8 cellular contexts compared by ENCODE assay signal in the genomic region with DNA sequence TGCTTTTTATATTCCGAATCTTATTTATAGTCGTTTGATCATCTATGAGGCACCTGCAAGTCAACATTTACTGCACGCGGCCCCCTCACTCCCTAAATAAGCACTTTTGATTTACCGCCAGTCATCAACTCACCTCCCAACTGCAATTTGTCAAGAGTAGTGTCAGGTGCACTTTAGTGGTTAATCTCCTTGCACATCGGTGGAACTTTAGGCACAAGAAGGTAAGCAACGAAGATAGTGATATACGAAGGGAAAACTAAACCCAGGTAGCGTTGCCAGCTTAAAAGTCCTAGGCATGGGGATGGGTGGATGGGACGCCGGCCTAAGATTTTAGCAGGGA. TPM values are rescaled to one million over a fixed set of nuclear protein-coding genes. Genes with fewer than 3 reads are reported as not detected.
DNase-seq lines count a peak whose midpoint lies in the region; ATAC-seq and TF ChIP-seq lines count a peak whose summit lies in the region.

No MANE protein-coding gene starts in this region.

- H3K4me3 ChIP-seq in fibroblast of the aortic adventitia (ENCODE audit: low read depth, low read length), result peak overlapping the region; percentile 58

- H3K27me3 Mint-ChIP-seq in osteocyte (ENCODE audit: unreplicated experiment), result peaks cover 58% of the 10 kb centered on the region

- H3K9me3 Mint-ChIP-seq in osteocyte (ENCODE audit: unreplicated experiment), result no peaks in the 10 kb centered on the region

- peaks cover 7% of the 10 kb centered on the region for H3K4me1 Mint-ChIP-seq in osteocyte (ENCODE audit: unreplicated experiment)

- peak overlapping the region; percentile 33; the same call in 1 of the 2 replicates for H3K27ac ChIP-seq in C4-2B

- no peak for TF ChIP-seq CTCF in C4-2B (conservative IDR thresholded peaks at IDR 0.05)
- no peak for TF ChIP-seq CTCF in fibroblast of the aortic adventitia (IDR thresholded peaks at IDR 0.05; ENCODE audit: insufficient read depth, low read length)
- no peak for TF ChIP-seq CTCF in osteocyte (IDR thresholded peaks at IDR 0.05)

- DNase-seq in RPMI8226 (peak; percentile 85), fibroblast of the aortic adventitia (ENCODE audit: low read depth) (no peak), osteocyte (ENCODE audit: extremely low spot score, unreplicated experiment) (no peak), NCI-H526 treated with DMSO at 0.1 percent for 48 hours (lab: John Stamatoyannopoulos, UW) (no peak)

- H3K27ac Mint-ChIP-seq in osteocyte (ENCODE audit: unreplicated experiment), result no peak overlapping the region

- H3K36me3 Mint-ChIP-seq in osteocyte (ENCODE audit: unreplicated experiment), result no peaks in the 10 kb centered on the region

- no peak for ATAC-seq in esophagus mucosa
- no peak for ATAC-seq in HG02885 (IDR thresholded peaks at IDR 0.05; ENCODE audit: poor library complexity, unreplicated experiment)
- ATAC-seq in GM21786 (IDR thresholded peaks at IDR 0.05; ENCODE audit: unreplicated experiment), result no peak

- peak overlapping the region; percentile 78 for H3K4me3 Mint-ChIP-seq in osteocyte (ENCODE audit: unreplicated experiment)

RNA-seq across cellular contexts. Expression of a gene that starts 0.5 kb away (rescaled TPM):
- total RNA-seq in fibroblast of the aortic adventitia (ENCODE audit: low replicate concordance) (1.4 and 3.4 TPM in 2 replicates), osteocyte (3.5 and 5.3 TPM in 2 replicates), esophagus mucosa (2.8 TPM)
